19 cellular contexts compared by ENCODE assay signal in genomic region chrX:150887906-150888465, GRCh38. TPM values are rescaled to one million over a fixed set of nuclear protein-coding genes. Genes with fewer than 3 reads are reported as not detected.
DNase-seq lines count a peak whose midpoint lies in the region; ATAC-seq, FAIRE-seq and TF ChIP-seq lines count a peak whose summit lies in the region.
"Had no signal": no experiment of that assay in that cellular context is flagged by ENCODE, and none has a peak within 500 bp of the region (broad histone marks: within the 10 kb centered on the region; RNA-seq: fewer than 3 reads in every experiment).

No MANE protein-coding gene starts in this region.

- FAIRE-seq in RCC 7860 (lab: Jason Lieb, UNC) = peak; percentile 21
- FAIRE-seq: colon, kidney had no signal

- peaks cover 45% of the 10 kb centered on the region for H3K9me3 Mint-ChIP-seq in nephron progenitor cell
- no peaks in the 10 kb centered on the region for H3K9me3 Mint-ChIP-seq in activated CD8-positive, alpha-beta T cell treated with anti-CD3 and anti-CD28 coated beads, Interleukin-2, amount 10 ng/mL, durations not matched to agents 7 days and 5 days (ENCODE audit: insufficient read depth)
- H3K9me3 Mint-ChIP-seq: CD8-positive, alpha-beta T cell had no signal

- no peak for TF ChIP-seq CTCF in epithelial cell of esophagus (IDR thresholded peaks at IDR 0.05; ENCODE audit: insufficient read depth, low read depth, low read length, missing control alignments)
- TF ChIP-seq CTCF in nephron progenitor cell (IDR thresholded peaks at IDR 0.05) = no peak
- no peak for TF ChIP-seq CTCF in colonic mucosa (IDR thresholded peaks at IDR 0.05)

- no peaks in the 10 kb centered on the region for H3K27me3 ChIP-seq in colonic mucosa
- H3K27me3 ChIP-seq: adrenal gland, heart right ventricle, SJCRH30 had no signal

- no peaks in the 10 kb centered on the region for H3K36me3 ChIP-seq in colonic mucosa
- H3K36me3 ChIP-seq: adrenal gland, heart right ventricle, SJCRH30 had no signal

- no peaks in the 10 kb centered on the region for H3K4me1 Mint-ChIP-seq in nephron progenitor cell
- peaks cover 8% of the 10 kb centered on the region for H3K4me1 Mint-ChIP-seq in activated CD8-positive, alpha-beta T cell treated with anti-CD3 and anti-CD28 coated beads, Interleukin-2, amount 10 ng/mL, durations not matched to agents 7 days and 5 days (ENCODE audit: low read depth)

- no peak for ATAC-seq in activated CD8-positive, alpha-beta T cell treated with anti-CD3 and anti-CD28 coated beads, Interleukin-2, amount 10 ng/mL, durations not matched to agents 7 days and 5 days
- ATAC-seq: activated CD8-positive, alpha-beta memory T cell treated with anti-CD3 and anti-CD28 coated beads, Interleukin-2, amount 10 ng/mL, durations not matched to agents 7 days and 5 days; CD8-positive, alpha-beta T cell; heart right ventricle had no signal

- H3K4me3 Mint-ChIP-seq in nephron progenitor cell = no peak overlapping the region
- no peak overlapping the region for H3K4me3 Mint-ChIP-seq in activated CD8-positive, alpha-beta T cell treated with anti-CD3 and anti-CD28 coated beads, Interleukin-2, amount 10 ng/mL, durations not matched to agents 7 days and 5 days
- H3K4me3 Mint-ChIP-seq: activated CD8-positive, alpha-beta memory T cell treated with anti-CD3 and anti-CD28 coated beads, Interleukin-2, amount 10 ng/mL, durations not matched to agents 7 days and 5 days; CD8-positive, alpha-beta T cell had no signal

- intact Hi-C loops in colonic mucosa (cut with DNase I) = no loop called here

- H3K27ac ChIP-seq in colonic mucosa = no peak overlapping the region
- H3K27ac ChIP-seq: adrenal gland, heart right ventricle, SJCRH30 had no signal

- CTCF ChIA-PET in activated CD8-positive, alpha-beta T cell treated with anti-CD3 and anti-CD28 coated beads, Interleukin-2, amount 10 ng/mL, durations not matched to agents 7 days and 5 days (lab: Charles Lee) = no interaction called here

- POLR2A ChIA-PET in activated CD8-positive, alpha-beta T cell treated with anti-CD3 and anti-CD28 coated beads, Interleukin-2, amount 10 ng/mL, durations not matched to agents 7 days and 5 days (lab: Charles Lee) = no interaction called here

- H3K36me3 Mint-ChIP-seq in nephron progenitor cell (ENCODE audit: low read depth) = peaks cover 19% of the 10 kb centered on the region
- H3K36me3 Mint-ChIP-seq in activated CD8-positive, alpha-beta T cell treated with anti-CD3 and anti-CD28 coated beads, Interleukin-2, amount 10 ng/mL, durations not matched to agents 7 days and 5 days (ENCODE audit: low read depth) = no peaks in the 10 kb centered on the region
- H3K36me3 Mint-ChIP-seq: activated CD8-positive, alpha-beta memory T cell treated with anti-CD3 and anti-CD28 coated beads, Interleukin-2, amount 10 ng/mL, durations not matched to agents 7 days and 5 days; CD8-positive, alpha-beta T cell had no signal

- no peaks in the 10 kb centered on the region for H3K9me3 ChIP-seq in colonic mucosa
- H3K9me3 ChIP-seq: adrenal gland, heart right ventricle, SJCRH30 had no signal

- H3K4me3 ChIP-seq in epithelial cell of esophagus (ENCODE audit: low read length) (no peak overlapping the region), colonic mucosa (no peak overlapping the region)
- H3K4me3 ChIP-seq: adrenal gland, heart right ventricle, SJCRH30 had no signal

- peak; percentile 81 for DNase-seq in EH (ENCODE audit: low read depth)
- DNase-seq in RCC 7860 (ENCODE audit: low spot score) = peak; percentile 15
- peak; percentile 33 for DNase-seq in epithelial cell of esophagus (ENCODE audit: low read depth)
- no peak for DNase-seq in nephron progenitor cell
- no peak for DNase-seq in NCI-H1930 (lab: John Stamatoyannopoulos, UW)
- DNase-seq in activated CD8-positive, alpha-beta T cell treated with anti-CD3 and anti-CD28 coated beads, Interleukin-2, amount 10 ng/mL, durations not matched to agents 7 days and 5 days = no peak
- no peak for DNase-seq in NCI-H1436 treated with DMSO at 0.1 percent for 48 hours (lab: John Stamatoyannopoulos, UW)
- no peak for DNase-seq in colonic mucosa
- DNase-seq: activated CD4-positive, CD25-positive, alpha-beta regulatory T cell treated with anti-CD3 and anti-CD28 coated beads, Interleukin-2, amount 50 U/mL, for 72 hours; activated CD8-positive, alpha-beta memory T cell treated with anti-CD3 and anti-CD28 coated beads, Interleukin-2, amount 10 ng/mL, durations not matched to agents 7 days and 5 days; adrenal gland; CD8-positive, alpha-beta T cell; DND-41; heart right ventricle; kidney; NCI-H2029; SJCRH30; T-helper 9 cell had no signal

- H3K9ac ChIP-seq in colonic mucosa (ENCODE audit: low read depth in 2 of 2, low read length in 2 of 2) = no peak overlapping the region

- no peaks in the 10 kb centered on the region for H3K4me1 ChIP-seq in colonic mucosa
- H3K4me1 ChIP-seq: adrenal gland, SJCRH30 had no signal

- H3K27ac Mint-ChIP-seq in nephron progenitor cell = peak overlapping the region; percentile 61
- no peak overlapping the region for H3K27ac Mint-ChIP-seq in activated CD8-positive, alpha-beta T cell treated with anti-CD3 and anti-CD28 coated beads, Interleukin-2, amount 10 ng/mL, durations not matched to agents 7 days and 5 days
- H3K27ac Mint-ChIP-seq: activated CD8-positive, alpha-beta memory T cell treated with anti-CD3 and anti-CD28 coated beads, Interleukin-2, amount 10 ng/mL, durations not matched to agents 7 days and 5 days; CD8-positive, alpha-beta T cell had no signal

- H3K27me3 Mint-ChIP-seq in nephron progenitor cell (ENCODE audit: low read depth, poor library complexity) = no peaks in the 10 kb centered on the region
- H3K27me3 Mint-ChIP-seq in activated CD8-positive, alpha-beta T cell treated with anti-CD3 and anti-CD28 coated beads, Interleukin-2, amount 10 ng/mL, durations not matched to agents 7 days and 5 days (ENCODE audit: low read depth) = no peaks in the 10 kb centered on the region
- H3K27me3 Mint-ChIP-seq: activated CD8-positive, alpha-beta memory T cell treated with anti-CD3 and anti-CD28 coated beads, Interleukin-2, amount 10 ng/mL, durations not matched to agents 7 days and 5 days had no signal

RNA-seq across cellular contexts. Expression of gene CD99L2, which starts 10.5 kb away (rescaled TPM):
- total RNA-seq in activated CD8-positive, alpha-beta T cell treated with anti-CD3 and anti-CD28 coated beads, Interleukin-2, amount 10 ng/mL, durations not matched to agents 7 days and 5 days = 10 to 100 TPM; 19.7 to 19.8 TPM
- total RNA-seq in colonic mucosa = 10 to 100 TPM; 12.3 to 15.4 TPM

Comparison
In these comparisons a context has a peak if more than half of its experiments do, and no peak if none do; other contexts are left out.
1. DNase-seq: peak in EH (single experiment), RCC 7860 (single experiment) and epithelial cell of esophagus (single experiment); none in nephron progenitor cell (single experiment), NCI-H1930 (0 of 2), activated CD8-positive, alpha-beta T cell treated with anti-CD3 and anti-CD28 coated beads, Interleukin-2, amount 10 ng/mL, durations not matched to agents 7 days and 5 days (single experiment), NCI-H1436 treated with DMSO at 0.1 percent for 48 hours (single experiment) and colonic mucosa (single experiment).